8 cellular contexts compared by ENCODE assay signal in the genomic region with DNA sequence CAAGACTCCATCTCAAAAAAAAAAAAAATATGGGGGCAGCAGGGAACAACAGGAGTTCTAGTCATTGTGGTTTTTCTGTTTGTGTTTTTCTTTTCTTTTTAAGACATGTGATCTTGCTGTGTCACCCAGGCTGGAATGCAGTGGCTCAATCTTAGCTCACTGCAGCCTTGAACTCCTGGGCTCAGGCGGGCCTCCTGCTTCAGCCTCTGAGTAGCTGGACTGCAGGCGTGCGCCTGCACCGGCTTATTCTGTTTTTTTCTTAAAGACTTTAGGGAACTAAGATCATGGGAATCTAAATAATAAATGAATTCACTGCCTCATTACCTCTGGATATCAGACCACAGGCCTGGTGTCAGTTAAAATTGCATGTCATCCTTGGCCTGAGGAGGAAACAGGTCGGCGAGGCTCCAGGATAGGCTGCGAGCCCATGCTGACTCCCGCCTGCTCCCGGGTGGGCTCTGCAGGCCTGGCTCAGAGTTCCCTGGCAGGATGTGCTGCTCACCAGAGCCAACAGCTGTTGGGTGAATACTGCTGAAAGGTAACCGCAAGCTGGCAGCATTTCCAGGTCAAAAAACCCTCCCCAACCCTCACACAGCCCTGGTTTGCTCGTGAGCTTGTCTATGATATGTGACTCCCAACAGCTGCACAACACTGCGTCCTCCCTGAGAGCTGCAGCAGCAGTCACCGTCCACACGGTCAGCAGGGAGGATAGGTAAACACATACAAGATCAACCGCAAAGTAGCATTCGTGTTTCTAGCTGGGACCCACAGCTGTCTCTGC. TPM values are rescaled to one million over a fixed set of nuclear protein-coding genes. Genes with fewer than 3 reads are reported as not detected.
DNase-seq lines count a peak whose midpoint lies in the region; ATAC-seq and TF ChIP-seq lines count a peak whose summit lies in the region.

No MANE protein-coding gene starts in this region.

- H3K79me2 ChIP-seq in PC-3 (ENCODE audit: low read length), result no peaks in the 10 kb centered on the region

- CTCF ChIA-PET in PC-3 (lab: Charles Lee), result no interaction called here

- no peak overlapping the region for H3K9ac ChIP-seq in PC-3 (ENCODE audit: low read length)

- H3K4me2 ChIP-seq in PC-3 (ENCODE audit: low read length), result no peak overlapping the region

- no peak overlapping the region for H3K27ac ChIP-seq in PC-3 (ENCODE audit: low read length)
- H3K27ac ChIP-seq in effector memory CD4-positive, alpha-beta T cell (ENCODE audit: insufficient read depth, low read length, poor library complexity, severe bottlenecking), result no peak overlapping the region

- no peaks in the 10 kb centered on the region for H3F3A ChIP-seq in PC-3 (ENCODE audit: low read length, unreplicated experiment)

- no peaks in the 10 kb centered on the region for H3K9me3 Mint-ChIP-seq in stimulated activated naive CD8-positive, alpha-beta T cell treated with anti-CD3 and anti-CD28 coated beads, Interleukin-15, amount 100 ng/mL, for 72 hours

- H3K27ac Mint-ChIP-seq in stimulated activated naive CD8-positive, alpha-beta T cell treated with anti-CD3 and anti-CD28 coated beads, Interleukin-15, amount 100 ng/mL, for 72 hours, result peak overlapping the region in 1 of 2 donors; percentile 70

- H3K36me3 ChIP-seq in PC-3 (ENCODE audit: low read depth, low read length), result 0 out of 2 replicates have a peak, but pooled peaks cover 6% of the 10 kb centered on the region
- no peaks in the 10 kb centered on the region for H3K36me3 ChIP-seq in effector memory CD4-positive, alpha-beta T cell (ENCODE audit: control insufficient read depth, insufficient read depth, low read length)

- H3K27me3 ChIP-seq in PC-3 (ENCODE audit: low read length), result no peaks in the 10 kb centered on the region
- H3K27me3 ChIP-seq in effector memory CD4-positive, alpha-beta T cell (replicated peaks; ENCODE audit: control insufficient read depth, insufficient read depth, low read length, poor library complexity, severe bottlenecking), result no peaks in the 10 kb centered on the region

- H3K4me1 ChIP-seq in PC-3 (ENCODE audit: insufficient read depth, low read length), result no peaks in the 10 kb centered on the region
- H3K4me1 ChIP-seq in effector memory CD4-positive, alpha-beta T cell (ENCODE audit: control insufficient read depth, insufficient read depth, low read length, poor library complexity, severe bottlenecking), result no peaks in the 10 kb centered on the region

- POLR2A ChIA-PET in PC-3 (lab: Charles Lee; ENCODE audit: unreplicated experiment), result no interaction called here

- H3K9me3 ChIP-seq in PC-3 (ENCODE audit: low read length), result 0 out of 2 replicates have a peak, but pooled peaks cover 4% of the 10 kb centered on the region
- no peaks in the 10 kb centered on the region for H3K9me3 ChIP-seq in effector memory CD4-positive, alpha-beta T cell (ENCODE audit: control insufficient read depth, low read length)

- peaks cover 35% of the 10 kb centered on the region for H3K4me1 Mint-ChIP-seq in stimulated activated naive CD8-positive, alpha-beta T cell treated with anti-CD3 and anti-CD28 coated beads, Interleukin-15, amount 100 ng/mL, for 72 hours

- H3K9me2 ChIP-seq in PC-3 (replicated peaks; ENCODE audit: low read length), result no peaks in the 10 kb centered on the region

- DNase-seq in PC-3 (peak; percentile 42), fibroblast of gingiva (ENCODE audit: low read depth) (peak; percentile 76)
- no peak for DNase-seq in stimulated activated naive CD8-positive, alpha-beta T cell treated with anti-CD3 and anti-CD28 coated beads, Interleukin-15, amount 100 ng/mL, for 72 hours
- DNase-seq in stimulated activated CD4-positive, alpha-beta T cell treated with anti-CD3 and anti-CD28 coated beads, Interleukin-1b, Interleukin-23, amount 100 ng/mL, for 48 hours, result no peak
- no peak for DNase-seq in effector memory CD4-positive, alpha-beta T cell

- BruUV-seq in PC-3 (replicated peaks; lab: Mats Ljungman, UMichigan), result no TSS peak

- TF ChIP-seq CTCF in PC-3 (conservative IDR thresholded peaks at IDR 0.05; ENCODE audit: low read depth, low read length), result no peak

- H3K4me3 ChIP-seq in PC-3 (ENCODE audit: low read length), result no peak overlapping the region
- no peak overlapping the region for H3K4me3 ChIP-seq in effector memory CD4-positive, alpha-beta T cell (ENCODE audit: insufficient read depth, low read depth, low read length, poor library complexity, severe bottlenecking)

- ATAC-seq in GM18498 (IDR thresholded peaks at IDR 0.05; ENCODE audit: unreplicated experiment) (peak; percentile 69), HG03097 (IDR thresholded peaks at IDR 0.05; ENCODE audit: low FRiP score, unreplicated experiment) (peak; percentile 82), PC-3 (peak; percentile 48), HG03039 (IDR thresholded peaks at IDR 0.05; ENCODE audit: unreplicated experiment) (no peak)
- ATAC-seq in stimulated activated naive CD8-positive, alpha-beta T cell treated with anti-CD3 and anti-CD28 coated beads, Interleukin-15, amount 100 ng/mL, for 72 hours, result peak; percentile 48

- no peaks in the 10 kb centered on the region for H4K20me1 ChIP-seq in PC-3 (ENCODE audit: low read length)

- intact Hi-C loops in PC-3 (cut with micrococcal nuclease), result no loop called here

- H2AFZ ChIP-seq in PC-3 (ENCODE audit: low read length), result no peak overlapping the region

- H3K4me3 Mint-ChIP-seq in stimulated activated naive CD8-positive, alpha-beta T cell treated with anti-CD3 and anti-CD28 coated beads, Interleukin-15, amount 100 ng/mL, for 72 hours, result peak overlapping the region in 1 of 2 donors; percentile 15

- peaks cover 7% of the 10 kb centered on the region for H3K27me3 Mint-ChIP-seq in stimulated activated naive CD8-positive, alpha-beta T cell treated with anti-CD3 and anti-CD28 coated beads, Interleukin-15, amount 100 ng/mL, for 72 hours

RNA-seq across cellular contexts. Expression of a gene that starts 58.1 kb away (rescaled TPM):
- total RNA-seq in PC-3 (2014; rRNA removed), result 46.1 and 50.8 TPM in 2 replicates

Comparison
In these comparisons a context has a peak if more than half of its experiments do, and no peak if none do; other contexts are left out.
1. DNase-seq: peak in PC-3 (single experiment) and fibroblast of gingiva (single experiment); none in stimulated activated naive CD8-positive, alpha-beta T cell treated with anti-CD3 and anti-CD28 coated beads, Interleukin-15, amount 100 ng/mL, for 72 hours (0 of 2), stimulated activated CD4-positive, alpha-beta T cell treated with anti-CD3 and anti-CD28 coated beads, Interleukin-1b, Interleukin-23, amount 100 ng/mL, for 48 hours (single experiment) and effector memory CD4-positive, alpha-beta T cell (0 of 3).